Comparison of ENCODE assay signal across 8 cellular contexts in the genomic region with DNA sequence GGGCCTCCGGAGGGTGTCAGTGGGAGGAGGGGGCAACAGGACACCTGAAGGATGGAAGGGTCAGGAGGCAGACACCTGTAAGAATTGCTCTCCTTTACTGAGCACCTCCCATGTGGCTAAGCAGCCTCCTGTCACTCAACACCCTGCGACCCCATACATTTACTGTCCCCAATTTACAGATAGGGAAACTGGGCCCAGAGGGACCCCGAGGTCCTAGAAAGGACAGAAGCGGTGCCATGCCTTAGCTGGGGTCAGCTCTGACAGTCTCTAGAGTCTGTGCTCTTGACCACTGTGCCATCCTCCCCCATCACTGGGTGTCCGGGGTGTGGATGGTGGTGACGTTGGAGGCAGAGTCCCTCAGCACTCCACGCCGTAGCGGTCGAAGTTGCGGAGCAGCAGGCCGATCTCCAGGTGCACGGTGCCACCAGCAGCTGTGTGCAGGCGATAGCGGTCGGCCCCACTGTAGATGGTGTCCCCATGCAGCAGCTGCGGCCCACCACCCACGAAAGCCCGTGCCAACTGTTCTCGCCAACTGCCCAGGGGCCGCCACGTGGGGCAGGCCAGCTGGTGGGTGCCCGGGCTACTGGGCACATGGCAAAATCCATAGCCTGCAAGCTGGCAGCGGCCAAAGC. TPM values are rescaled to one million over a fixed set of nuclear protein-coding genes. Genes with fewer than 3 reads are reported as not detected.
DNase-seq lines count a peak whose midpoint lies in the region; ATAC-seq and TF ChIP-seq lines count a peak whose summit lies in the region.

No MANE protein-coding gene starts in this region.

- H3F3A ChIP-seq in DOHH2 (ENCODE audit: control insufficient read depth, insufficient read depth): no peaks in the 10 kb centered on the region

- peaks cover 46% of the 10 kb centered on the region for H3K79me2 ChIP-seq in DOHH2 (ENCODE audit: control insufficient read depth, low read length)
- H3K79me2 ChIP-seq in OCI-LY7 (ENCODE audit: insufficient read depth, low read depth, low read length): peaks cover 41% of the 10 kb centered on the region; the same call in 1 of the 2 replicates

- 87% methylated on average over 9 of the region's 24 CpGs for WGBS in esophagus muscularis mucosa
- 87% methylated on average over 24 of the region's 24 CpGs for WGBS in prostate gland

- H3K4me1 ChIP-seq in DOHH2 (ENCODE audit: control insufficient read depth, low read length): peaks cover 21% of the 10 kb centered on the region
- H3K4me1 ChIP-seq in OCI-LY7 (ENCODE audit: insufficient read depth, low read length, poor library complexity, severe bottlenecking): peaks cover 15% of the 10 kb centered on the region
- H3K4me1 ChIP-seq in esophagus muscularis mucosa: peaks cover 20 to 55% (median 51%) of the 10 kb centered on the region in 4 donors
- H3K4me1 ChIP-seq in prostate gland (replicated peaks): peaks cover 5% of the 10 kb centered on the region

- peaks cover 32% of the 10 kb centered on the region for H3K36me3 ChIP-seq in DOHH2 (ENCODE audit: control insufficient read depth, low read length)
- H3K36me3 ChIP-seq in OCI-LY7 (ENCODE audit: insufficient read depth, low read length): peaks cover 15% of the 10 kb centered on the region
- H3K36me3 ChIP-seq in esophagus muscularis mucosa: no peaks in the 10 kb centered on the region
- H3K36me3 ChIP-seq in prostate gland: no peaks in the 10 kb centered on the region

- intact Hi-C loops in OCI-LY7 (cut with micrococcal nuclease; ENCODE audit: unreplicated experiment) (no loop called here), esophagus muscularis mucosa (cut with DNase I) (loop anchor here (5.0 kb wide), 2 partner anchors 37 to 73 kb away; partner anchors contain the start of gene B3GNT8), prostate gland (cut with DNase I) (no loop called here)

- peak overlapping the region; percentile 72 for H3K4me2 ChIP-seq in DOHH2 (ENCODE audit: low read length)
- peak overlapping the region; percentile 78 for H3K4me2 ChIP-seq in OCI-LY7 (ENCODE audit: low read length)

- no peak for DNase-seq in OCI-LY7 (ENCODE audit: low spot score)
- DNase-seq in esophagus muscularis mucosa (ENCODE audit: extremely low spot score): no peak
- no peak for DNase-seq in prostate gland (ENCODE audit: low spot score)
- no peak for DNase-seq in activated gamma-delta T cell (lab: John Stamatoyannopoulos, UW)
- no peak for DNase-seq in NCI-H1417 treated with DMSO at 0.1 percent for 48 hours (lab: John Stamatoyannopoulos, UW)

- TF ChIP-seq EP300 in esophagus muscularis mucosa (IDR thresholded peaks at IDR 0.05): no peak

- H2AFZ ChIP-seq in OCI-LY7 (ENCODE audit: low read length): no peak overlapping the region

- TF ChIP-seq POLR2A in esophagus muscularis mucosa (IDR thresholded peaks at IDR 0.05; ENCODE audit: low read depth) (no peak), prostate gland (IDR thresholded peaks at IDR 0.05) (no peak)

- H3K4me3 ChIP-seq in DOHH2 (ENCODE audit: low read length) (peak overlapping the region; percentile 94), OCI-LY7 (ENCODE audit: low read depth, low read length, poor library complexity, severe bottlenecking) (peak overlapping the region; percentile 77), esophagus muscularis mucosa (peak overlapping the region; percentile 80 to 90 (median 88)), prostate gland (peak overlapping the region; percentile 70 to 80)

- H3K9me2 ChIP-seq in DOHH2 (replicated peaks; ENCODE audit: control insufficient read depth, low read length): no peaks in the 10 kb centered on the region
- no peaks in the 10 kb centered on the region for H3K9me2 ChIP-seq in OCI-LY7 (ENCODE audit: insufficient read depth, low read length)

- H3K27ac ChIP-seq in DOHH2 (ENCODE audit: low read depth, low read length) (no peak overlapping the region), OCI-LY7 (ENCODE audit: low read depth, low read length, poor library complexity, severe bottlenecking) (no peak overlapping the region), esophagus muscularis mucosa (replicated peaks in 1 of 4) (peak overlapping the region; percentile 87 to 95 (median 93)), prostate gland (peak overlapping the region; percentile 79 to 83)

- H3K9me3 ChIP-seq in DOHH2 (ENCODE audit: control insufficient read depth, insufficient read depth, low read length) (no peaks in the 10 kb centered on the region), OCI-LY7 (ENCODE audit: low read length) (no peaks in the 10 kb centered on the region), esophagus muscularis mucosa (no peaks in the 10 kb centered on the region), prostate gland (no peaks in the 10 kb centered on the region)

- H4K20me1 ChIP-seq in DOHH2 (ENCODE audit: control insufficient read depth, insufficient read depth, low read depth, low read length) (peaks cover 14% of the 10 kb centered on the region; the same call in 1 of the 2 replicates), OCI-LY7 (ENCODE audit: insufficient read depth, low read length) (peaks cover 4% of the 10 kb centered on the region)

- POLR2A ChIA-PET in OCI-LY7 (lab: Charles Lee): interaction anchor here (1.5 kb wide), 1 partner anchor 10 kb away, joined by 8 read pairs; the partner anchor contains the start of gene B9D2

- BruUV-seq in OCI-LY7 (replicated peaks; lab: Mats Ljungman, UMichigan): no TSS peak

- TF ChIP-seq CTCF in DOHH2 (IDR thresholded peaks at IDR 0.05; ENCODE audit: low read depth, low read length, poor library complexity, severe bottlenecking): peak; percentile 39
- TF ChIP-seq CTCF in OCI-LY7 (conservative IDR thresholded peaks at IDR 0.05; ENCODE audit: low read length): no peak
- peak in 1 of 3 experiments; percentile 1 for TF ChIP-seq CTCF in esophagus muscularis mucosa (IDR thresholded peaks at IDR 0.05)
- TF ChIP-seq CTCF in prostate gland (IDR thresholded peaks at IDR 0.05): no peak

- ATAC-seq in HG03025 (IDR thresholded peaks at IDR 0.05; ENCODE audit: low FRiP score, unreplicated experiment) (no peak), HG03354 (IDR thresholded peaks at IDR 0.05; ENCODE audit: poor library complexity, severe bottlenecking, unreplicated experiment) (no peak)

- no peaks in the 10 kb centered on the region for H3K27me3 ChIP-seq in DOHH2 (ENCODE audit: control insufficient read depth, low read length)
- peaks cover 0 to 6% (median 0%) of the 10 kb centered on the region in 4 donors for H3K27me3 ChIP-seq in esophagus muscularis mucosa
- no peaks in the 10 kb centered on the region for H3K27me3 ChIP-seq in prostate gland (replicated peaks; ENCODE audit: insufficient read depth)

- CTCF ChIA-PET in OCI-LY7 (lab: Charles Lee; ENCODE audit: unreplicated experiment): interaction anchor here (0.6 kb wide), 1 partner anchor 119 kb away, joined by 4 read pairs; no protein-coding TSS in a partner anchor

RNA-seq across cellular contexts. Expression of gene TGFB1, which starts 0.7 kb away (rescaled TPM):
- total RNA-seq in OCI-LY7 (2014; rRNA removed; shearing (Covaris generic)): 10.9 and 15.5 TPM in 2 replicates
- 69.9 and 88.8 TPM in 2 replicates for total RNA-seq in OCI-LY7 (2022)
- total RNA-seq in esophagus muscularis mucosa: 10 to 100 TPM; 29.8 to 52.4 (median 31.8) TPM
- total RNA-seq in prostate gland: 10 to 100 TPM in 1 of 2 donors, 1 to 10 TPM in 1; 9.7 to 32.4 TPM

RNA-seq across cellular contexts. Expression of gene B9D2, which starts 9.5 kb away (rescaled TPM):
- total RNA-seq in OCI-LY7 (2014; rRNA removed; shearing (Covaris generic)): 1.7 and 3.9 TPM in 2 replicates
- total RNA-seq in OCI-LY7 (2022) (3.4 and 5.2 TPM in 2 replicates), esophagus muscularis mucosa (1 to 10 TPM; 4.9 to 9.3 (median 6.9) TPM), prostate gland (10 to 100 TPM; 10.7 to 17.1 TPM)

RNA-seq across cellular contexts. Expression of gene TMEM91, which starts 21.9 kb away (rescaled TPM):
- total RNA-seq in OCI-LY7 (2014; rRNA removed; shearing (Covaris generic)): 5.6 and 10.7 TPM in 2 replicates
- total RNA-seq in OCI-LY7 (2022) (12.7 and 13.5 TPM in 2 replicates), esophagus muscularis mucosa (10 to 100 TPM in 3 of 4 donors, 1 to 10 TPM in 1; 9.7 to 17.2 (median 14.1) TPM), prostate gland (10 to 100 TPM; 15.7 to 19.7 TPM)

RNA-seq across cellular contexts. Expression of gene EXOSC5, which starts 42.7 kb away (rescaled TPM):
- 48.3 and 55.8 TPM in 2 replicates for total RNA-seq in OCI-LY7 (2014; rRNA removed; shearing (Covaris generic))
- 36.0 and 40.0 TPM in 2 replicates for total RNA-seq in OCI-LY7 (2022)
- total RNA-seq in esophagus muscularis mucosa: 10 to 100 TPM; 11.2 to 15.2 (median 13.2) TPM
- 10 to 100 TPM; 29.6 to 34.0 TPM for total RNA-seq in prostate gland

RNA-seq across cellular contexts. Expression of gene BCKDHA, which starts 43.2 kb away (rescaled TPM):
- 34.6 and 66.4 TPM in 2 replicates for total RNA-seq in OCI-LY7 (2014; rRNA removed; shearing (Covaris generic))
- total RNA-seq in OCI-LY7 (2022) (16.8 and 17.8 TPM in 2 replicates), esophagus muscularis mucosa (10 to 100 TPM; 40.7 to 75.2 (median 54.0) TPM), prostate gland (10 to 100 TPM; 69.0 to 72.5 TPM)

Comparison
In these comparisons a context has a peak if more than half of its experiments do, and no peak if none do; other contexts are left out.
1. H3K27ac ChIP-seq: peak in esophagus muscularis mucosa (4 of 4) and prostate gland (2 of 2); none in DOHH2 (single experiment) and OCI-LY7 (single experiment).
2. Peak in every context shown above with its lines, with median percentiles within 50 percentile points of each other: H3K4me3 ChIP-seq.